Comparison of ENCODE assay signal across 1 cellular context in genomic region chr7:129144834-129145668, GRCh38.
TF ChIP-seq lines count a peak whose summit lies in the region.

No MANE protein-coding gene starts in this region.

TF ChIP-seq in K562, 482 proteins besides CTCF, POLR2A, EP300 and RAD21:
- TF ChIP-seq MEF2A (IDR thresholded peaks at IDR 0.05; ENCODE audit: control insufficient read depth, low read depth, low read length) (no peak), ZNF134 (CRISPR knock-in tag; conservative IDR thresholded peaks at IDR 0.05) (no peak), HCFC1 (IDR thresholded peaks at IDR 0.05; ENCODE audit: low read depth, low read length) (no peak), HMGXB4 (CRISPR knock-in tag; IDR thresholded peaks at IDR 0.05) (no peak), EP400 (IDR thresholded peaks at IDR 0.05) (no peak), ZNF398 (CRISPR knock-in tag; IDR thresholded peaks at IDR 0.05) (no peak), ARID1B (IDR thresholded peaks at IDR 0.05) (no peak), NR0B1 (IDR thresholded peaks at IDR 0.05; ENCODE audit: partially characterized antibody) (no peak), E2F8 (IDR thresholded peaks at IDR 0.05; ENCODE audit: low read depth, partially characterized antibody) (no peak), RBBP5 (IDR thresholded peaks at IDR 0.05; ENCODE audit: borderline replicate concordance, insufficient read depth, low read length, poor library complexity, severe bottlenecking) (peak; percentile 26), HDGF (IDR thresholded peaks at IDR 0.05) (no peak), MYC (IDR thresholded peaks at IDR 0.05; ENCODE audit: low read depth, low read length) (no peak), MYC (CRISPR knock-in tag; IDR thresholded peaks at IDR 0.05; ENCODE audit: borderline replicate concordance, low read depth) (no peak)
- TF ChIP-seq, protein P1, sequence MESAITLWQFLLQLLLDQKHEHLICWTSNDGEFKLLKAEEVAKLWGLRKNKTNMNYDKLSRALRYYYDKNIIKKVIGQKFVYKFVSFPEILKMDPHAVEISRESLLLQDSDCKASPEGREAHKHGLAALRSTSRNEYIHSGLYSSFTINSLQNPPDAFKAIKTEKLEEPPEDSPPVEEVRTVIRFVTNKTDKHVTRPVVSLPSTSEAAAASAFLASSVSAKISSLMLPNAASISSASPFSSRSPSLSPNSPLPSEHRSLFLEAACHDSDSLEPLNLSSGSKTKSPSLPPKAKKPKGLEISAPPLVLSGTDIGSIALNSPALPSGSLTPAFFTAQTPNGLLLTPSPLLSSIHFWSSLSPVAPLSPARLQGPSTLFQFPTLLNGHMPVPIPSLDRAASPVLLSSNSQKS (CRISPR knock-in tag; IDR thresholded peaks at IDR 0.05) = no peak
- TF ChIP-seq, protein P2, sequence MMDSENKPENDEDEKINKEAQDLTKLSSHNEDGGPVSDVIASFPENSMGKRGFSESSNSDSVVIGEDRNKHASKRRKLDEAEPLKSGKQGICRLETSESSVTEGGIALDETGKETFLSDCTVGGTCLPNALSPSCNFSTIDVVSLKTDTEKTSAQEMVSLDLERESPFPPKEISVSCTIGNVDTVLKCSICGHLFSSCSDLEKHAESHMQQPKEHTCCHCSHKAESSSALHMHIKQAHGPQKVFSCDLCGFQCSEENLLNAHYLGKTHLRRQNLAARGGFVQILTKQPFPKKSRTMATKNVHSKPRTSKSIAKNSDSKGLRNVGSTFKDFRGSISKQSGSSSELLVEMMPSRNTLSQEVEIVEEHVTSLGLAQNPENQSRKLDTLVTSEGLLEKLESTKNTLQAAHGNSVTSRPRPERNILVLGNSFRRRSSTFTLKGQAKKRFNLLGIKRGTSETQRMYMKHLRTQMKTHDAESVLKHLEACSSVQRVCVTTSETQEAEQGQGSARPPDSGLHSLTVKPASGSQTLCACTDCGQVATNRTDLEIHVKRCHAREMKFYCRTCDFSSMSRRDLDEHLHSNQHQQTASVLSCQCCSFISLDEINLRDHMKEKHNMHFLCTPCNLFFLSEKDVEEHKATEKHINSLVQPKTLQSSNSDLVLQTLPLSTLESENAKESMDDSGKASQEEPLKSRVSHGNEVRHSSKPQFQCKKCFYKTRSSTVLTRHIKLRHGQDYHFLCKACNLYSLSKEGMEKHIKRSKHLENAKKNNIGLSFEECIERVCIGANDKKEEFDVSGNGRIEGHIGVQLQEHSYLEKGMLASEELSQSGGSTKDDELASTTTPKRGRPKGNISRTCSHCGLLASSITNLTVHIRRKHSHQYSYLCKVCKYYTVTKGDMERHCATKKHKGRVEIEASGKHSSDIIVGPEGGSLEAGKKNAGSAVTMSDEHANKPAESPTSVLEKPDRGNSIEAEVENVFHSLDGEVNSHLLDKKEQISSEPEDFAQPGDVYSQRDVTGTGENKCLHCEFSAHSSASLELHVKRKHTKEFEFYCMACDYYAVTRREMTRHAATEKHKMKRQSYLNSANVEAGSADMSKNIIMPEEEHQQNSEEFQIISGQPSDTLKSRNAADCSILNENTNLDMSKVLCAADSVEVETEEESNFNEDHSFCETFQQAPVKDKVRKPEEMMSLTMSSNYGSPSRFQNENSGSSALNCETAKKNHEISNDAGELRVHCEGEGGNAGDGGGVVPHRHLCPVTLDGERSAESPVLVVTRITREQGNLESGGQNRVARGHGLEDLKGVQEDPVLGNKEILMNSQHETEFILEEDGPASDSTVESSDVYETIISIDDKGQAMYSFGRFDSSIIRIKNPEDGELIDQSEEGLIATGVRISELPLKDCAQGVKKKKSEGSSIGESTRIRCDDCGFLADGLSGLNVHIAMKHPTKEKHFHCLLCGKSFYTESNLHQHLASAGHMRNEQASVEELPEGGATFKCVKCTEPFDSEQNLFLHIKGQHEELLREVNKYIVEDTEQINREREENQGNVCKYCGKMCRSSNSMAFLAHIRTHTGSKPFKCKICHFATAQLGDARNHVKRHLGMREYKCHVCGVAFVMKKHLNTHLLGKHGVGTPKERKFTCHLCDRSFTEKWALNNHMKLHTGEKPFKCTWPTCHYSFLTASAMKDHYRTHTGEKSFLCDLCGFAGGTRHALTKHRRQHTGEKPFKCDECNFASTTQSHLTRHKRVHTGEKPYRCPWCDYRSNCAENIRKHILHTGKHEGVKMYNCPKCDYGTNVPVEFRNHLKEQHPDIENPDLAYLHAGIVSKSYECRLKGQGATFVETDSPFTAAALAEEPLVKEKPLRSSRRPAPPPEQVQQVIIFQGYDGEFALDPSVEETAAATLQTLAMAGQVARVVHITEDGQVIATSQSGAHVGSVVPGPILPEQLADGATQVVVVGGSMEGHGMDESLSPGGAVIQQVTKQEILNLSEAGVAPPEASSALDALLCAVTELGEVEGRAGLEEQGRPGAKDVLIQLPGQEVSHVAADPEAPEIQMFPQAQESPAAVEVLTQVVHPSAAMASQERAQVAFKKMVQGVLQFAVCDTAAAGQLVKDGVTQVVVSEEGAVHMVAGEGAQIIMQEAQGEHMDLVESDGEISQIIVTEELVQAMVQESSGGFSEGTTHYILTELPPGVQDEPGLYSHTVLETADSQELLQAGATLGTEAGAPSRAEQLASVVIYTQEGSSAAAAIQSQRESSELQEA (IDR thresholded peaks at IDR 0.05; ENCODE audit: low read depth) = no peak
- TF ChIP-seq, protein P3, sequence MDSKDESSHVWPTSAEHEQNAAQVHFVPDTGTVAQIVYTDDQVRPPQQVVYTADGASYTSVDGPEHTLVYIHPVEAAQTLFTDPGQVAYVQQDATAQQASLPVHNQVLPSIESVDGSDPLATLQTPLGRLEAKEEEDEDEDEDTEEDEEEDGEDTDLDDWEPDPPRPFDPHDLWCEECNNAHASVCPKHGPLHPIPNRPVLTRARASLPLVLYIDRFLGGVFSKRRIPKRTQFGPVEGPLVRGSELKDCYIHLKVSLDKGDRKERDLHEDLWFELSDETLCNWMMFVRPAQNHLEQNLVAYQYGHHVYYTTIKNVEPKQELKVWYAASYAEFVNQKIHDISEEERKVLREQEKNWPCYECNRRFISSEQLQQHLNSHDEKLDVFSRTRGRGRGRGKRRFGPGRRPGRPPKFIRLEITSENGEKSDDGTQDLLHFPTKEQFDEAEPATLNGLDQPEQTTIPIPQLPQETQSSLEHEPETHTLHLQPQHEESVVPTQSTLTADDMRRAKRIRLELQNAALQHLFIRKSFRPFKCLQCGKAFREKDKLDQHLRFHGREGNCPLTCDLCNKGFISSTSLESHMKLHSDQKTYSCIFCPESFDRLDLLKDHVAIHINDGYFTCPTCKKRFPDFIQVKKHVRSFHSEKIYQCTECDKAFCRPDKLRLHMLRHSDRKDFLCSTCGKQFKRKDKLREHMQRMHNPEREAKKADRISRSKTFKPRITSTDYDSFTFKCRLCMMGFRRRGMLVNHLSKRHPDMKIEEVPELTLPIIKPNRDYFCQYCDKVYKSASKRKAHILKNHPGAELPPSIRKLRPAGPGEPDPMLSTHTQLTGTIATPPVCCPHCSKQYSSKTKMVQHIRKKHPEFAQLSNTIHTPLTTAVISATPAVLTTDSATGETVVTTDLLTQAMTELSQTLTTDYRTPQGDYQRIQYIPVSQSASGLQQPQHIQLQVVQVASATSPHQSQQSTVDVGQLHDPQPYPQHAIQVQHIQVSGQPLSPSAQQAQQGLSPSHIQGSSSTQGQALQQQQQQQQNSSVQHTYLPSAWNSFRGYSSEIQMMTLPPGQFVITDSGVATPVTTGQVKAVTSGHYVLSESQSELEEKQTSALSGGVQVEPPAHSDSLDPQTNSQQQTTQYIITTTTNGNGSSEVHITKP (IDR thresholded peaks at IDR 0.05; ENCODE audit: partially characterized antibody) = peak; percentile 47
- TF ChIP-seq, protein P4, sequence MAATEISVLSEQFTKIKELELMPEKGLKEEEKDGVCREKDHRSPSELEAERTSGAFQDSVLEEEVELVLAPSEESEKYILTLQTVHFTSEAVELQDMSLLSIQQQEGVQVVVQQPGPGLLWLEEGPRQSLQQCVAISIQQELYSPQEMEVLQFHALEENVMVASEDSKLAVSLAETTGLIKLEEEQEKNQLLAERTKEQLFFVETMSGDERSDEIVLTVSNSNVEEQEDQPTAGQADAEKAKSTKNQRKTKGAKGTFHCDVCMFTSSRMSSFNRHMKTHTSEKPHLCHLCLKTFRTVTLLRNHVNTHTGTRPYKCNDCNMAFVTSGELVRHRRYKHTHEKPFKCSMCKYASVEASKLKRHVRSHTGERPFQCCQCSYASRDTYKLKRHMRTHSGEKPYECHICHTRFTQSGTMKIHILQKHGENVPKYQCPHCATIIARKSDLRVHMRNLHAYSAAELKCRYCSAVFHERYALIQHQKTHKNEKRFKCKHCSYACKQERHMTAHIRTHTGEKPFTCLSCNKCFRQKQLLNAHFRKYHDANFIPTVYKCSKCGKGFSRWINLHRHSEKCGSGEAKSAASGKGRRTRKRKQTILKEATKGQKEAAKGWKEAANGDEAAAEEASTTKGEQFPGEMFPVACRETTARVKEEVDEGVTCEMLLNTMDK (IDR thresholded peaks at IDR 0.05; ENCODE audit: borderline replicate concordance, insufficient read depth, low read depth, low read length, poor library complexity, severe bottlenecking) = peak; percentile 35
